In genomic region chr5:18745591-18745987, GRCh38 we compare ENCODE assay signal across 8 cellular contexts.
A peak's percentile ranks its signal among the peaks of the same experiment; 100 is the strongest.
DNase-seq lines count a peak whose midpoint lies in the region; ATAC-seq, FAIRE-seq and TF ChIP-seq lines count a peak whose summit lies in the region.

No MANE protein-coding gene starts in this region.

- no peak for FAIRE-seq in HTR-8/SVneo (lab: Jason Lieb, UNC)

- peak overlapping the region; percentile 93 for H3K4me3 Mint-ChIP-seq in T-helper 17 cell

- no peaks in the 10 kb centered on the region for H3K4me1 ChIP-seq in uterus

- no peaks in the 10 kb centered on the region for H3K36me3 Mint-ChIP-seq in T-helper 17 cell (ENCODE audit: low read depth)

- H3K27me3 Mint-ChIP-seq in T-helper 17 cell = no peaks in the 10 kb centered on the region

- ATAC-seq in GM21515 (IDR thresholded peaks at IDR 0.05; ENCODE audit: unreplicated experiment) (peak; percentile 22), T-helper 17 cell (peak; percentile 36)

- intact Hi-C loops in uterus (cut with DNase I; ENCODE audit: low total_unique reads) = no loop called here

- DNase-seq in EH (ENCODE audit: low read depth) (peak; percentile 4), HTR-8/SVneo (ENCODE audit: insufficient read length, low spot score) (peak; percentile 18), T-helper 17 cell (no peak), uterus (no peak), iPS-NIHi7 (ENCODE audit: extremely low spot score) (no peak), islet precursor cell (no peak)

- H3K4me3 ChIP-seq in uterus = peak overlapping the region; percentile 7 to 38

- no peaks in the 10 kb centered on the region for H3K36me3 ChIP-seq in uterus

- H3K9me3 ChIP-seq in T-helper 17 cell (ENCODE audit: control insufficient read depth, low read length, poor library complexity, severe bottlenecking) (peaks cover 2% of the 10 kb centered on the region), uterus (no peaks in the 10 kb centered on the region)

- TF ChIP-seq CTCF in uterus (IDR thresholded peaks at IDR 0.05) = no peak

- peaks cover 40% of the 10 kb centered on the region for H3K4me1 Mint-ChIP-seq in T-helper 17 cell

- TF ChIP-seq POLR2A in uterus (IDR thresholded peaks at IDR 0.05) = no peak

- H3K27ac Mint-ChIP-seq in T-helper 17 cell = peak overlapping the region; percentile 98

- H3K27me3 ChIP-seq in layer of hippocampus (ENCODE audit: control insufficient read depth, insufficient read depth, low read length) (no peaks in the 10 kb centered on the region), uterus (no peaks in the 10 kb centered on the region)

- peak overlapping the region; percentile 42 for H3K27ac ChIP-seq in layer of hippocampus (ENCODE audit: low read depth, low read length)
- H3K27ac ChIP-seq in uterus = peak overlapping the region; percentile 47 to 48

Comparison
In these comparisons a context has a peak if more than half of its experiments do, and no peak if none do; other contexts are left out.
1. DNase-seq: peak in EH (single experiment) and HTR-8/SVneo (single experiment); none in T-helper 17 cell (0 of 3), uterus (0 of 2), iPS-NIHi7 (single experiment) and islet precursor cell (single experiment).